25 cellular contexts compared by ENCODE assay signal in genomic region chr1:206986885-206987284, GRCh38. TPM values are rescaled to one million over a fixed set of nuclear protein-coding genes. Genes with fewer than 3 reads are reported as not detected.
DNase-seq lines count a peak whose midpoint lies in the region; ATAC-seq, FAIRE-seq and TF ChIP-seq lines count a peak whose summit lies in the region.
"Had no signal": no experiment of that assay in that cellular context is flagged by ENCODE, and none has a peak within 500 bp of the region (broad histone marks: within the 10 kb centered on the region; RNA-seq: fewer than 3 reads in every experiment).

No MANE protein-coding gene starts in this region.

- BruUV-seq in K562 (replicated peaks; lab: Mats Ljungman, UMichigan), result no TSS peak

- TF ChIP-seq RAD21 in K562 (CRISPR knock-in tag; conservative IDR thresholded peaks at IDR 0.05 in 1 of 2, IDR thresholded peaks at IDR 0.05 in 1 of 2), result no peak

- peaks cover 0 to 5% (median 0%) of the 10 kb centered on the region in 12 donors for H3K4me1 ChIP-seq in heart left ventricle
- H3K4me1 ChIP-seq in right atrium auricular region, result no peaks in the 10 kb centered on the region
- H3K4me1 ChIP-seq in K562 (replicated peaks in 1 of 2; ENCODE audit: control insufficient read depth in 2 of 2, insufficient read depth in 2 of 2, low read length in 2 of 2), result peaks cover 4 to 9% of the 10 kb centered on the region in 2 experiments; a peak in 4 of 5 replicates
- H3K4me1 ChIP-seq: A549, HAP-1 had no signal

- no peaks in the 10 kb centered on the region for H3K9me3 ChIP-seq in heart left ventricle
- no peaks in the 10 kb centered on the region for H3K9me3 ChIP-seq in right atrium auricular region
- no peaks in the 10 kb centered on the region for H3K9me3 ChIP-seq in K562 (replicated peaks; ENCODE audit: control insufficient read depth, insufficient read depth, low read depth, low read length)
- H3K9me3 ChIP-seq: A549, HAP-1 had no signal

- no peak overlapping the region for H3K9ac ChIP-seq in K562 (ENCODE audit: insufficient read depth in 1 of 2, low read depth in 2 of 2, low read length in 2 of 2)

- TF ChIP-seq POLR2A in heart left ventricle (IDR thresholded peaks at IDR 0.05) (no peak), K562 (conservative IDR thresholded peaks at IDR 0.05) (no peak), lower leg skin (IDR thresholded peaks at IDR 0.05) (no peak)

- no peaks in the 10 kb centered on the region for H4K20me1 ChIP-seq in K562 (replicated peaks; ENCODE audit: control insufficient read depth, insufficient read depth, low read length)

- no peak overlapping the region for H3K4me3 ChIP-seq in heart left ventricle
- no peak overlapping the region for H3K4me3 ChIP-seq in right atrium auricular region
- H3K4me3 ChIP-seq in K562, result no peak overlapping the region
- no peak overlapping the region for H3K4me3 ChIP-seq in lower leg skin (ENCODE audit: low read depth, poor library complexity, severe bottlenecking)
- H3K4me3 ChIP-seq: A549, HAP-1 had no signal

- 0 out of 2 replicates have a peak overlapping the region, but pooled peaks have one; percentile 0 for H2AFZ ChIP-seq in K562 (ENCODE audit: low read depth, low read length)

- no peak for TF ChIP-seq EP300 in K562 (IDR thresholded peaks at IDR 0.05; ENCODE audit: low read length)

- DNase-seq in heart left ventricle (no peak), right atrium auricular region (ENCODE audit: low spot score) (no peak), K562 (ENCODE audit: extremely low read depth in 1 of 4, low spot score in 3 of 4) (no peak), myocyte (ENCODE audit: low read depth) (peak; percentile 47), lower leg skin (ENCODE audit: low spot score in 2 of 2) (no peak), activated T-cell treated with anti-CD3 and anti-CD28 coated beads for 4 hours (no peak)
- DNase-seq: 8988T; C1 segment of cervical spinal cord; Calu3; CD4-positive, alpha-beta memory T cell; COR-L47; DMS53; DMS79 treated with DMSO at 0.1 percent for 48 hours; GF-D8; GOT3; HFFc6 had no signal

- POLR2A ChIA-PET in K562 (lab: Yijun Ruan, JAX), result interaction anchor here (0.6 to 1.0 kb wide), 4 partner anchors 8 to 420 kb away, joined by 3 to 4 read pairs (median 3); no protein-coding TSS in a partner anchor

- 41 to 48% (median 47%) methylated on average over 3 of the region's 3 CpGs for WGBS in heart left ventricle, 4 donors
- 22% methylated on average over 3 of the region's 3 CpGs for WGBS in K562 (ENCODE audit: insufficient coverage, low coverage, missing lambda C conversion rate)
- WGBS in lower leg skin, 2 donors, result 44 to 64% methylated on average over 3 of the region's 3 CpGs

- H3K27ac ChIP-seq in heart left ventricle, result no peak overlapping the region
- no peak overlapping the region for H3K27ac ChIP-seq in right atrium auricular region
- no peak overlapping the region for H3K27ac ChIP-seq in K562 (ENCODE audit: extremely low read depth, low read depth, low read length)
- H3K27ac ChIP-seq: A549 had no signal

- intact Hi-C loops in heart left ventricle (cut with DNase I), result loop anchor here in 5 of 10 donors (10.0 kb wide), 4 partner anchors 352 to 502 kb away; partner anchors contain the start of genes DYRK3 (in 3 of the 5) and EIF2D (in 1 of the 5)
- intact Hi-C loops in K562 (cut with micrococcal nuclease), result loop anchor here (10.0 kb wide), 1 partner anchor 418 kb away; no protein-coding TSS in a partner anchor
- intact Hi-C loops in lower leg skin (cut with DNase I; ENCODE audit: low total_unique reads), result no loop called here

- peak in 3 of 4 donors; percentile 51 to 81 (median 73) for ATAC-seq in heart left ventricle
- no peak for ATAC-seq in K562
- no peak for ATAC-seq in GM21528 (IDR thresholded peaks at IDR 0.05; ENCODE audit: low FRiP score, unreplicated experiment)
- ATAC-seq: A549 had no signal

- H3K4me2 ChIP-seq in K562 (ENCODE audit: insufficient read depth, low read length), result no peak overlapping the region
- H3K4me2 ChIP-seq: A549 had no signal

- H3K27me3 ChIP-seq in heart left ventricle, result peaks cover 0 to 10% (median 0%) of the 10 kb centered on the region in 9 donors
- H3K27me3 ChIP-seq in right atrium auricular region, result no peaks in the 10 kb centered on the region
- H3K27me3 ChIP-seq in K562 (ENCODE audit: control insufficient read depth in 2 of 2, insufficient read depth in 2 of 2, low read length in 2 of 2), result no peaks in the 10 kb centered on the region

- no peaks in the 10 kb centered on the region for H3K9me1 ChIP-seq in K562 (ENCODE audit: control insufficient read depth, insufficient read depth, low read length)

- CTCF ChIA-PET in K562 (lab: Yijun Ruan, JAX; ENCODE audit: low intra/inter-chr PET ratio), result no interaction called here

- H3K79me2 ChIP-seq in K562 (ENCODE audit: control insufficient read depth, insufficient read depth, low read length), result no peaks in the 10 kb centered on the region

- in situ Hi-C loops in K562 (cut with MboI), result no loop called here

- FAIRE-seq in K562 (lab: Jason Lieb, UNC), result no peak
- FAIRE-seq: GM12891, GM18507, H54 had no signal

- TF ChIP-seq CTCF in heart left ventricle (IDR thresholded peaks at IDR 0.05) (no peak), right atrium auricular region (IDR thresholded peaks at IDR 0.05) (no peak), K562 (IDR thresholded peaks at IDR 0.05 in 2 of 3, conservative IDR thresholded peaks at IDR 0.05 in 1 of 3; ENCODE audit: insufficient read depth in 2 of 3, low read depth in 1 of 3, low read length in 3 of 3) (no peak), lower leg skin (IDR thresholded peaks at IDR 0.05) (no peak)

- H3K36me3 ChIP-seq in heart left ventricle (no peaks in the 10 kb centered on the region), right atrium auricular region (no peaks in the 10 kb centered on the region), K562 (ENCODE audit: control insufficient read depth, insufficient read depth, low read length) (no peaks in the 10 kb centered on the region)
- H3K36me3 ChIP-seq: HAP-1 had no signal

RNA-seq across cellular contexts. Expression of gene FCAMR, which starts 16.6 kb away (rescaled TPM):
- not detected for total RNA-seq in heart left ventricle
- polyA plus RNA-seq in heart left ventricle, result not detected
- total RNA-seq in right atrium auricular region, result not detected
- not detected in 2 replicates for total RNA-seq in K562 (2011; cell fraction: chromatin; rRNA removed; ENCODE audit: low replicate concordance)
- not detected in 2 replicates for total RNA-seq in K562 (2011; cell fraction: nucleolus; rRNA removed)
- total RNA-seq in K562 (2011; cell fraction: nucleoplasm; rRNA removed), result not detected in 2 replicates
- total RNA-seq in K562 (2014; rRNA removed), result not detected in 2 replicates
- not detected in 2 replicates for total RNA-seq in K562 (2014; rRNA removed; fragmentation: Illumina TruSeq; extraction: Trizol)
- not detected in 2 replicates for total RNA-seq in K562 (2015; rRNA removed; fragmentation: Illumina TruSeq; extraction: Trizol)
- not detected in 2 replicates for total RNA-seq in K562 (2021)
- polyA plus RNA-seq in K562 (2011; rRNA removed), result not detected in 2 replicates
- not detected in 2 replicates for polyA plus RNA-seq in K562 (2011; cell fraction: cytosol; rRNA removed)
- polyA plus RNA-seq in K562 (2011; cell fraction: nucleus; rRNA removed), result not detected in 2 replicates
- polyA plus RNA-seq in K562 (2012), result not detected in 2 replicates
- polyA plus RNA-seq in K562 (2014; fragmentation: Illumina TruSeq; extraction: Trizol), result not detected in 2 replicates
- not detected for polyA plus RNA-seq in K562 (2014; fragmentation: Nextera tagmentation; extraction: Ambion mirVana)
- not detected in 2 replicates for polyA plus RNA-seq in K562 (2014; rRNA removed)
- polyA minus RNA-seq in K562 (2011; rRNA and poly(A)+ RNA removed), result not detected in 2 replicates
- polyA minus RNA-seq in K562 (2011; cell fraction: cytosol; rRNA and poly(A)+ RNA removed), result not detected in 2 replicates
- polyA minus RNA-seq in K562 (2011; cell fraction: nucleus; rRNA and poly(A)+ RNA removed), result not detected in 2 replicates
- not detected in 2 replicates for total RNA-seq in myocyte
- polyA plus RNA-seq in myocyte (2012), result not detected
- not detected for total RNA-seq in lower leg skin
- total RNA-seq: Calu3; CD4-positive, alpha-beta memory T cell; Daoy; G401; HFFc6 had no signal
- polyA plus RNA-seq: A549; BJ; CD4-positive, alpha-beta memory T cell had no signal

RNA-seq across cellular contexts. Expression of gene PIGR, which starts 40.6 kb away (rescaled TPM):
- under 1 TPM in 2 of 9 donors, not detected in 7; 0.42 to 0.49 TPM for total RNA-seq in heart left ventricle
- under 1 TPM; 0.04 to 0.64 TPM for polyA plus RNA-seq in heart left ventricle
- total RNA-seq in right atrium auricular region, result not detected
- not detected in 2 replicates for total RNA-seq in K562 (2011; cell fraction: chromatin; rRNA removed; ENCODE audit: low replicate concordance)
- not detected in 2 replicates for total RNA-seq in K562 (2011; cell fraction: nucleolus; rRNA removed)
- not detected in 2 replicates for total RNA-seq in K562 (2011; cell fraction: nucleoplasm; rRNA removed)
- total RNA-seq in K562 (2014; rRNA removed), result 0.05 TPM in 1 of 2 replicates, not detected in the other
- total RNA-seq in K562 (2014; rRNA removed; fragmentation: Illumina TruSeq; extraction: Trizol), result not detected in 2 replicates
- total RNA-seq in K562 (2015; rRNA removed; fragmentation: Illumina TruSeq; extraction: Trizol), result 0.04 TPM in 1 of 2 replicates, not detected in the other
- 1.5 and 2.7 TPM in 2 replicates for total RNA-seq in K562 (2021)
- polyA plus RNA-seq in K562 (2011; rRNA removed), result not detected in 2 replicates
- polyA plus RNA-seq in K562 (2011; cell fraction: cytosol; rRNA removed), result 0.01 TPM in 1 of 2 replicates, not detected in the other
- polyA plus RNA-seq in K562 (2011; cell fraction: nucleus; rRNA removed), result not detected in 2 replicates
- polyA plus RNA-seq in K562 (2012), result 0.05 and 0.10 TPM in 2 replicates
- 0.03 TPM in 1 of 2 replicates, not detected in the other for polyA plus RNA-seq in K562 (2014; fragmentation: Illumina TruSeq; extraction: Trizol)
- polyA plus RNA-seq in K562 (2014; fragmentation: Nextera tagmentation; extraction: Ambion mirVana), result under 1 TPM; 0.01 to 0.03 TPM
- polyA plus RNA-seq in K562 (2014; rRNA removed), result not detected in 2 replicates
- not detected in 2 replicates for polyA minus RNA-seq in K562 (2011; rRNA and poly(A)+ RNA removed)
- not detected in 2 replicates for polyA minus RNA-seq in K562 (2011; cell fraction: cytosol; rRNA and poly(A)+ RNA removed)
- polyA minus RNA-seq in K562 (2011; cell fraction: nucleus; rRNA and poly(A)+ RNA removed), result not detected in 2 replicates
- total RNA-seq in myocyte, result not detected in 2 replicates
- polyA plus RNA-seq in myocyte (2012), result not detected
- 1 to 10 TPM in 2 of 4 donors, under 1 TPM in 1, not detected in 1; 0.55 to 4.7 (median 2.0) TPM for total RNA-seq in lower leg skin
- total RNA-seq: CD4-positive, alpha-beta memory T cell; Daoy; G401 had no signal
- polyA plus RNA-seq: BJ; CD4-positive, alpha-beta memory T cell had no signal

RNA-seq across cellular contexts. Expression of gene C1orf116, which starts 45.7 kb away (rescaled TPM):
- 1 to 10 TPM in 3 of 9 donors, under 1 TPM in 6; 0.42 to 3.3 (median 0.85) TPM for total RNA-seq in heart left ventricle
- under 1 TPM; 0.08 to 0.28 TPM for polyA plus RNA-seq in heart left ventricle
- under 1 TPM; 0.07 to 0.35 TPM for total RNA-seq in right atrium auricular region
- 2.8 and 4.0 TPM in 2 replicates for total RNA-seq in K562 (2011; cell fraction: chromatin; rRNA removed; ENCODE audit: low replicate concordance)
- total RNA-seq in K562 (2011; cell fraction: nucleolus; rRNA removed), result 2.5 and 3.0 TPM in 2 replicates
- 3.1 and 3.4 TPM in 2 replicates for total RNA-seq in K562 (2011; cell fraction: nucleoplasm; rRNA removed)
- total RNA-seq in K562 (2014; rRNA removed), result 1.8 TPM in 2 replicates
- 0.80 and 0.95 TPM in 2 replicates for total RNA-seq in K562 (2014; rRNA removed; fragmentation: Illumina TruSeq; extraction: Trizol)
- total RNA-seq in K562 (2015; rRNA removed; fragmentation: Illumina TruSeq; extraction: Trizol), result 0.80 and 0.87 TPM in 2 replicates
- total RNA-seq in K562 (2021), result 2.6 and 2.7 TPM in 2 replicates
- 1.2 and 2.6 TPM in 2 replicates for polyA plus RNA-seq in K562 (2011; rRNA removed)
- polyA plus RNA-seq in K562 (2011; cell fraction: cytosol; rRNA removed), result 0.81 and 1.4 TPM in 2 replicates
- polyA plus RNA-seq in K562 (2011; cell fraction: nucleus; rRNA removed), result 2.3 and 5.0 TPM in 2 replicates
- polyA plus RNA-seq in K562 (2012), result 2.2 and 2.8 TPM in 2 replicates
- polyA plus RNA-seq in K562 (2014; fragmentation: Illumina TruSeq; extraction: Trizol), result 3.0 and 3.1 TPM in 2 replicates
- under 1 TPM; 0.62 to 0.69 TPM for polyA plus RNA-seq in K562 (2014; fragmentation: Nextera tagmentation; extraction: Ambion mirVana)
- 0.62 and 0.95 TPM in 2 replicates for polyA plus RNA-seq in K562 (2014; rRNA removed)
- polyA minus RNA-seq in K562 (2011; rRNA and poly(A)+ RNA removed), result 2.6 TPM in 2 replicates
- 2.4 and 2.5 TPM in 2 replicates for polyA minus RNA-seq in K562 (2011; cell fraction: cytosol; rRNA and poly(A)+ RNA removed)
- 4.4 and 5.2 TPM in 2 replicates for polyA minus RNA-seq in K562 (2011; cell fraction: nucleus; rRNA and poly(A)+ RNA removed)
- total RNA-seq in myocyte, result 0.13 TPM in 1 of 2 replicates, not detected in the other
- polyA plus RNA-seq in myocyte (2012), result 0.06 TPM
- total RNA-seq in lower leg skin, result 100 to 1,000 TPM in 2 of 4 donors, 10 to 100 TPM in 2; 81.5 to 137 (median 110) TPM
- total RNA-seq: G401 had no signal
- polyA plus RNA-seq: BJ; CD4-positive, alpha-beta memory T cell had no signal

Comparison
In these comparisons a context has a peak if more than half of its experiments do, and no peak if none do; other contexts are left out.
1. ATAC-seq: peak in heart left ventricle (3 of 4); none in K562 (single experiment) and GM21528 (single experiment).
2. RNA of gene C1orf116, which starts 45.7 kb away (total RNA-seq): 81.5 to 137 TPM in lower leg skin; 0.80 to 4.0 TPM in K562, 0.42 to 3.3 TPM in heart left ventricle, 0.07 to 0.35 TPM in right atrium auricular region and 0.13 TPM in myocyte; every median in the first group is over 10 times any median in the second.